8 cellular contexts compared by ENCODE assay signal in genomic region chr17:67260051-67260987, GRCh38. TPM values are rescaled to one million over a fixed set of nuclear protein-coding genes. Genes with fewer than 3 reads are reported as not detected.
DNase-seq lines count a peak whose midpoint lies in the region; ATAC-seq lines count a peak whose summit lies in the region.
"Had no signal": no experiment of that assay in that cellular context is flagged by ENCODE, and none has a peak within 500 bp of the region (broad histone marks: within the 10 kb centered on the region; RNA-seq: fewer than 3 reads in every experiment).

No MANE protein-coding gene starts in this region.

- peak overlapping the region; percentile 60 for H3K27ac ChIP-seq in thymus (ENCODE audit: low read depth)

- no peak for ATAC-seq in GM19035 (IDR thresholded peaks at IDR 0.05; ENCODE audit: unreplicated experiment)
- ATAC-seq in GM21367 (IDR thresholded peaks at IDR 0.05; ENCODE audit: unreplicated experiment): no peak

- H3K4me1 ChIP-seq in thymus (ENCODE audit: control insufficient read depth, insufficient read depth, low read length): peaks cover 6% of the 10 kb centered on the region

- no peaks in the 10 kb centered on the region for H3K9me3 ChIP-seq in thymus (ENCODE audit: control insufficient read depth)

- DNase-seq in HuH-7 (ENCODE audit: low spot score) (peak; percentile 24), amniotic epithelial cell (ENCODE audit: low read depth) (peak; percentile 88), iris pigment epithelial cell (ENCODE audit: low read depth) (peak; percentile 93), islet precursor cell (no peak)
- DNase-seq: activated CD4-positive, alpha-beta T cell treated with anti-CD3 and anti-CD28 coated beads, Interleukin-2, amount 50 U/mL, for 1 hour had no signal

- no peak overlapping the region for H3K4me3 ChIP-seq in thymus (ENCODE audit: low read length)

- WGBS in thymus: 88% methylated on average over 14 of the region's 14 CpGs

- H3K27me3 ChIP-seq in thymus (ENCODE audit: control insufficient read depth, insufficient read depth): no peaks in the 10 kb centered on the region

- no peaks in the 10 kb centered on the region for H3K36me3 ChIP-seq in thymus (ENCODE audit: control insufficient read depth, insufficient read depth)

RNA-seq across cellular contexts. Expression of gene HELZ, which starts 15.3 kb away (rescaled TPM):
- 8.2 TPM for polyA plus RNA-seq in thymus
